ENCODE assay signal across 15 cellular contexts in genomic region chr20:10454135-10454750, GRCh38. TPM values are rescaled to one million over a fixed set of nuclear protein-coding genes. Genes with fewer than 3 reads are reported as not detected.
DNase-seq lines count a peak whose midpoint lies in the region; ATAC-seq, FAIRE-seq and TF ChIP-seq lines count a peak whose summit lies in the region.
"Had no signal": no experiment of that assay in that cellular context is flagged by ENCODE, and none has a peak within 500 bp of the region (broad histone marks: within the 10 kb centered on the region; RNA-seq: fewer than 3 reads in every experiment).

No MANE protein-coding gene starts in this region.

- BruUV-seq in HepG2 (replicated peaks; lab: Mats Ljungman, UMichigan), result no TSS peak

- TF ChIP-seq CTCF in HepG2 (CRISPR knock-in tag; IDR thresholded peaks at IDR 0.05), result no peak
- no peak for TF ChIP-seq CTCF in right lobe of liver (IDR thresholded peaks at IDR 0.05)
- no peak for TF ChIP-seq CTCF in WTC11 (IDR thresholded peaks at IDR 0.05)

- H3K27ac Mint-ChIP-seq in WTC11, result peak overlapping the region; percentile 21
- no peak overlapping the region for H3K27ac Mint-ChIP-seq in stimulated activated naive B cell treated with anti-CD40 and anti-IgM and Interleukin-4, amounts not matched to agents 10 μg/mL and 1 μg/mL and 100 μg/mL, for 72 hours

- CTCF ChIA-PET in HepG2 (lab: Yijun Ruan, JAX; ENCODE audit: low intra/inter-chr PET ratio, low total read pairs) (no interaction called here), WTC11 (lab: Charles Lee) (no interaction called here)

- H3K27me3 ChIP-seq in HepG2 (ENCODE audit: control insufficient read depth in 1 of 2, insufficient read depth in 2 of 2, low read length in 2 of 2) (no peaks in the 10 kb centered on the region), right lobe of liver (no peaks in the 10 kb centered on the region)
- H3K27me3 ChIP-seq: ovary, suprapubic skin had no signal

- H3K4me1 ChIP-seq in HepG2 (ENCODE audit: insufficient read depth, low read length) (no peaks in the 10 kb centered on the region; the same call in 1 of the 2 replicates), right lobe of liver (no peaks in the 10 kb centered on the region)

- H3K79me2 ChIP-seq in HepG2 (ENCODE audit: insufficient read depth, low read length), result peaks cover 24% of the 10 kb centered on the region

- no peak overlapping the region for H3K4me2 ChIP-seq in HepG2 (ENCODE audit: low read depth, low read length)

- in situ Hi-C loops in HepG2 (cut with HindIII; ENCODE audit: extremely low pct_ligation_motif_present, low pct_unique_long_range_greater_than_20kb), result no loop called here

- no peak overlapping the region for H2AFZ ChIP-seq in HepG2 (ENCODE audit: low read length)

- H3K36me3 ChIP-seq in HepG2 (replicated peaks in 1 of 2; ENCODE audit: control insufficient read depth in 1 of 2, insufficient read depth in 2 of 2, low read length in 2 of 2), result no peaks in the 10 kb centered on the region
- no peaks in the 10 kb centered on the region for H3K36me3 ChIP-seq in right lobe of liver
- H3K36me3 ChIP-seq: ovary, suprapubic skin had no signal

- H4K20me1 ChIP-seq in HepG2 (ENCODE audit: insufficient read depth, low read length), result no peaks in the 10 kb centered on the region

- DNase-seq in HepG2 (ENCODE audit: low spot score) (no peak), right lobe of liver (no peak), WTC11 (ENCODE audit: low spot score) (no peak), SW 1271 (lab: John Stamatoyannopoulos, UW) (no peak), NCI-H748 treated with DMSO at 0.1 percent for 48 hours (lab: John Stamatoyannopoulos, UW) (no peak)
- DNase-seq in NK-92 treated with Interleukin-12 subunit alpha and Interleukin-12 subunit beta, amount 100 ng/mL, for 24 hours (lab: John Stamatoyannopoulos, UW), result no peak
- DNase-seq in stimulated activated naive B cell treated with anti-CD40 and anti-IgM and Interleukin-4, amounts not matched to agents 10 μg/mL and 1 μg/mL and 100 μg/mL, for 72 hours, result no peak
- DNase-seq: head of caudate nucleus; left ventricle myocardium superior; ovary; stimulated activated CD4-positive, alpha-beta T cell treated with anti-CD3 and anti-CD28 coated beads, Interleukin-4, amount 100 ng/mL, for 4 hours had no signal

- no peak overlapping the region for H3K4me3 Mint-ChIP-seq in WTC11
- no peak overlapping the region for H3K4me3 Mint-ChIP-seq in stimulated activated naive B cell treated with anti-CD40 and anti-IgM and Interleukin-4, amounts not matched to agents 10 μg/mL and 1 μg/mL and 100 μg/mL, for 72 hours

- H3K4me3 ChIP-seq in HepG2 (replicated peaks in 1 of 3; ENCODE audit: insufficient read depth in 1 of 3, low read depth in 2 of 3, low read length in 3 of 3) (no peak overlapping the region), right lobe of liver (no peak overlapping the region)
- H3K4me3 ChIP-seq: ovary, suprapubic skin had no signal

- intact Hi-C loops in HepG2 (cut with micrococcal nuclease; ENCODE audit: unreplicated experiment), result loop anchor here (5.0 kb wide), 1 partner anchor 38 kb away; no protein-coding TSS in a partner anchor
- intact Hi-C loops in right lobe of liver (cut with DNase I), result no loop called here

- TF ChIP-seq EP300 in HepG2 (IDR thresholded peaks at IDR 0.05; ENCODE audit: low read depth in 2 of 2, low read length in 2 of 2) (no peak), HepG2 (CRISPR knock-in tag; IDR thresholded peaks at IDR 0.05; ENCODE audit: borderline replicate concordance) (no peak)

- H3K9me3 ChIP-seq in HepG2 (ENCODE audit: low read length) (no peaks in the 10 kb centered on the region), right lobe of liver (no peaks in the 10 kb centered on the region)
- H3K9me3 ChIP-seq: ovary, suprapubic skin had no signal

- no peak overlapping the region for H3K27ac ChIP-seq in HepG2 (ENCODE audit: extremely low read length, insufficient read depth, low read length)
- no peak overlapping the region for H3K27ac ChIP-seq in right lobe of liver
- H3K27ac ChIP-seq: C4-2B, ovary, suprapubic skin had no signal

- TF ChIP-seq POLR2A in HepG2 (IDR thresholded peaks at IDR 0.05; ENCODE audit: insufficient read depth in 1 of 2, low read depth in 2 of 2, low read length in 2 of 2) (no peak), right lobe of liver (IDR thresholded peaks at IDR 0.05) (no peak)

- no peaks in the 10 kb centered on the region for H3K27me3 Mint-ChIP-seq in WTC11 (ENCODE audit: low read depth)
- H3K27me3 Mint-ChIP-seq in stimulated activated naive B cell treated with anti-CD40 and anti-IgM and Interleukin-4, amounts not matched to agents 10 μg/mL and 1 μg/mL and 100 μg/mL, for 72 hours, result no peaks in the 10 kb centered on the region

- peak; percentile 46; the same call in 2 of the 3 replicates for ATAC-seq in HepG2
- no peak for ATAC-seq in right lobe of liver
- ATAC-seq in HG03432 (IDR thresholded peaks at IDR 0.05; ENCODE audit: unreplicated experiment), result peak; percentile 57
- peak; percentile 48; the same call in 1 of the 2 replicates for ATAC-seq in WTC11
- no peak for ATAC-seq in stimulated activated naive B cell treated with anti-CD40 and anti-IgM and Interleukin-4, amounts not matched to agents 10 μg/mL and 1 μg/mL and 100 μg/mL, for 72 hours (replicated peaks)
- ATAC-seq: activated CD4-positive, CD25-positive, alpha-beta regulatory T cell treated with anti-CD3 and anti-CD28 coated beads, Interleukin-2, amount 50 U/mL, for 24 hours; left ventricle myocardium superior had no signal

- no peak for FAIRE-seq in HepG2 (lab: Jason Lieb, UNC)

- peaks cover 15% of the 10 kb centered on the region for H3K4me1 Mint-ChIP-seq in WTC11
- peaks cover 13 to 23% of the 10 kb centered on the region in 2 donors for H3K4me1 Mint-ChIP-seq in stimulated activated naive B cell treated with anti-CD40 and anti-IgM and Interleukin-4, amounts not matched to agents 10 μg/mL and 1 μg/mL and 100 μg/mL, for 72 hours

- peaks cover 8% of the 10 kb centered on the region; the same call in 1 of the 2 replicates for H3K9me3 Mint-ChIP-seq in WTC11
- peaks cover 3 to 7% of the 10 kb centered on the region in 2 donors for H3K9me3 Mint-ChIP-seq in stimulated activated naive B cell treated with anti-CD40 and anti-IgM and Interleukin-4, amounts not matched to agents 10 μg/mL and 1 μg/mL and 100 μg/mL, for 72 hours

- no peak for TF ChIP-seq RAD21 in HepG2 (CRISPR knock-in tag; IDR thresholded peaks at IDR 0.05)

- POLR2A ChIA-PET in HepG2 (lab: Yijun Ruan, JAX), result no interaction called here
- POLR2A ChIA-PET in WTC11 (lab: Charles Lee), result interaction anchor here (0.7 kb wide), 1 partner anchor 452 kb away, joined by 3 read pairs; no protein-coding TSS in a partner anchor

- H3K36me3 Mint-ChIP-seq in WTC11, result peaks cover 2% of the 10 kb centered on the region; the same call in 1 of the 2 replicates
- H3K36me3 Mint-ChIP-seq in stimulated activated naive B cell treated with anti-CD40 and anti-IgM and Interleukin-4, amounts not matched to agents 10 μg/mL and 1 μg/mL and 100 μg/mL, for 72 hours, result peaks cover 19 to 24% of the 10 kb centered on the region in 2 donors

- no peak overlapping the region for H3K9ac ChIP-seq in HepG2 (ENCODE audit: insufficient read depth, low read depth, low read length)

RNA-seq across cellular contexts. Expression of gene SLX4IP, which starts 19.1 kb away (rescaled TPM):
- 7.3 and 9.5 TPM in 2 replicates for total RNA-seq in HepG2 (2016; rRNA removed; fragmentation: Illumina TruSeq; extraction: Trizol)
- total RNA-seq in HepG2 (2016; cell fraction: cytosol; rRNA removed; fragmentation: Illumina TruSeq; extraction: Trizol; ENCODE audit: low read depth), result 0.81 and 0.97 TPM in 2 replicates
- total RNA-seq in HepG2 (2016; cell fraction: insoluble cytoplasmic fraction; rRNA removed; fragmentation: Illumina TruSeq; extraction: Trizol), result 6.8 and 8.5 TPM in 2 replicates
- 3.8 and 4.3 TPM in 2 replicates for total RNA-seq in HepG2 (2016; cell fraction: membrane; rRNA removed; fragmentation: Illumina TruSeq; extraction: Trizol)
- total RNA-seq in HepG2 (2016; cell fraction: nucleus; rRNA removed; fragmentation: Illumina TruSeq; extraction: Trizol), result 9.5 and 10.9 TPM in 2 replicates
- 3.1 and 3.6 TPM in 2 replicates for polyA plus RNA-seq in HepG2 (2011; rRNA removed)
- polyA plus RNA-seq in HepG2 (2011; cell fraction: cytosol; rRNA removed), result 1.6 and 1.8 TPM in 2 replicates
- polyA plus RNA-seq in HepG2 (2011; cell fraction: nucleus; rRNA removed), result 5.5 and 5.7 TPM in 2 replicates
- 2.5 and 3.1 TPM in 2 replicates for polyA plus RNA-seq in HepG2 (2012)
- 0.32 and 0.38 TPM in 2 replicates for polyA plus RNA-seq in HepG2 (2016; cell fraction: cytosol; fragmentation: Illumina TruSeq; extraction: Trizol; ENCODE audit: low read depth)
- 4.0 TPM in 2 replicates for polyA plus RNA-seq in HepG2 (2016; cell fraction: insoluble cytoplasmic fraction; fragmentation: Illumina TruSeq; extraction: Trizol; ENCODE audit: low read depth)
- 1.1 and 1.2 TPM in 2 replicates for polyA plus RNA-seq in HepG2 (2016; cell fraction: membrane; fragmentation: Illumina TruSeq; extraction: Trizol; ENCODE audit: low read depth)
- 9.4 and 10.0 TPM in 2 replicates for polyA plus RNA-seq in HepG2 (2016; cell fraction: nucleus; fragmentation: Illumina TruSeq; extraction: Trizol; ENCODE audit: insufficient read depth, low read depth)
- polyA minus RNA-seq in HepG2 (2011; rRNA and poly(A)+ RNA removed; ENCODE audit: low replicate concordance), result 4.8 and 8.5 TPM in 2 replicates
- polyA minus RNA-seq in HepG2 (2011; cell fraction: cytosol; rRNA and poly(A)+ RNA removed), result 7.0 and 7.6 TPM in 2 replicates
- 17.0 and 21.4 TPM in 2 replicates for polyA minus RNA-seq in HepG2 (2011; cell fraction: nucleus; rRNA and poly(A)+ RNA removed)
- total RNA-seq in right lobe of liver, result 1 to 10 TPM; 2.0 to 4.0 (median 3.5) TPM
- 7.4 to 9.9 TPM (median 8.4 TPM) in 3 replicates for total RNA-seq in WTC11 (2021)

RNA-seq across cellular contexts. Expression of gene MKKS, which starts 20.2 kb away (rescaled TPM):
- total RNA-seq in HepG2 (2016; rRNA removed; fragmentation: Illumina TruSeq; extraction: Trizol) (26.7 and 44.8 TPM in 2 replicates), right lobe of liver (10 to 100 TPM; 11.4 to 17.6 (median 12.1) TPM), WTC11 (2021) (16.5 to 20.9 TPM (median 17.0 TPM) in 3 replicates)
- 5.3 and 6.8 TPM in 2 replicates for total RNA-seq in HepG2 (2016; cell fraction: cytosol; rRNA removed; fragmentation: Illumina TruSeq; extraction: Trizol; ENCODE audit: low read depth)
- 25.8 and 43.2 TPM in 2 replicates for total RNA-seq in HepG2 (2016; cell fraction: insoluble cytoplasmic fraction; rRNA removed; fragmentation: Illumina TruSeq; extraction: Trizol)
- total RNA-seq in HepG2 (2016; cell fraction: membrane; rRNA removed; fragmentation: Illumina TruSeq; extraction: Trizol), result 38.7 and 41.1 TPM in 2 replicates
- total RNA-seq in HepG2 (2016; cell fraction: nucleus; rRNA removed; fragmentation: Illumina TruSeq; extraction: Trizol), result 19.6 and 20.4 TPM in 2 replicates
- polyA plus RNA-seq in HepG2 (2011; rRNA removed), result 29.7 and 34.5 TPM in 2 replicates
- 14.1 and 21.7 TPM in 2 replicates for polyA plus RNA-seq in HepG2 (2011; cell fraction: cytosol; rRNA removed)
- 10.6 and 13.5 TPM in 2 replicates for polyA plus RNA-seq in HepG2 (2011; cell fraction: nucleus; rRNA removed)
- polyA plus RNA-seq in HepG2 (2012), result 23.4 and 27.8 TPM in 2 replicates
- 8.1 and 13.3 TPM in 2 replicates for polyA plus RNA-seq in HepG2 (2016; cell fraction: cytosol; fragmentation: Illumina TruSeq; extraction: Trizol; ENCODE audit: low read depth)
- polyA plus RNA-seq in HepG2 (2016; cell fraction: insoluble cytoplasmic fraction; fragmentation: Illumina TruSeq; extraction: Trizol; ENCODE audit: low read depth), result 46.7 and 49.7 TPM in 2 replicates
- polyA plus RNA-seq in HepG2 (2016; cell fraction: membrane; fragmentation: Illumina TruSeq; extraction: Trizol; ENCODE audit: low read depth), result 27.1 and 37.0 TPM in 2 replicates
- 28.9 and 30.4 TPM in 2 replicates for polyA plus RNA-seq in HepG2 (2016; cell fraction: nucleus; fragmentation: Illumina TruSeq; extraction: Trizol; ENCODE audit: insufficient read depth, low read depth)
- polyA minus RNA-seq in HepG2 (2011; rRNA and poly(A)+ RNA removed; ENCODE audit: low replicate concordance), result 5.5 and 13.2 TPM in 2 replicates
- 8.6 and 10.6 TPM in 2 replicates for polyA minus RNA-seq in HepG2 (2011; cell fraction: cytosol; rRNA and poly(A)+ RNA removed)
- polyA minus RNA-seq in HepG2 (2011; cell fraction: nucleus; rRNA and poly(A)+ RNA removed), result 13.6 and 26.7 TPM in 2 replicates

Comparison
In these comparisons a context has a peak if more than half of its experiments do, and no peak if none do; other contexts are left out.
1. ATAC-seq: peak in HepG2 (single experiment), HG03432 (single experiment) and WTC11 (single experiment); none in right lobe of liver (0 of 4) and stimulated activated naive B cell treated with anti-CD40 and anti-IgM and Interleukin-4, amounts not matched to agents 10 μg/mL and 1 μg/mL and 100 μg/mL, for 72 hours (0 of 2).